ENCODE assay signal across 19 cellular contexts in the genomic region with DNA sequence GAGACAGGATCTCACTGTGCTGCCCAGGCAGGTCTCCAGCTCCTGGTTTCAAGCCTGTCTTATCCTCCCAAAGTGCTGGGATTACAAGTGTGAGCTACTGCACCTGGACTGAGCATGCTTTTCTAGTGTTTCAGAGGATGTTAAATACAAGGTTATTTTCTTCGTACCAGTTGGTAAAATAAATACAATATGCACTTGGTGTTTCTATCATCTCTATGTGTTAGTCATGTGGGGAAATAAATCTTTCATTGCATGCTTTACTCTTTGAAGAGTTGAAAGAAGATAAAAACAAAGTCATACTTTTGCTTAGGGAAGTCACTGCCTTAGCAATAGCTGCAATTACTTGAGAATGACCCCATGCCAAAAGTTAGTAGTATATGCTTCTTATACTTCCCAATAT.
DNase-seq lines count a peak whose midpoint lies in the region; ATAC-seq, FAIRE-seq and TF ChIP-seq lines count a peak whose summit lies in the region.
"Had no signal": no experiment of that assay in that cellular context is flagged by ENCODE, and none has a peak within 500 bp of the region (broad histone marks: within the 10 kb centered on the region; RNA-seq: fewer than 3 reads in every experiment).

No MANE protein-coding gene starts in this region.

- H3K27ac ChIP-seq in cardiac muscle cell (peak overlapping the region; percentile 34), mesenchymal stem cell (ENCODE audit: low read length, poor library complexity, severe bottlenecking) (no peak overlapping the region)
- H3K27ac ChIP-seq: 22Rv1; A549; BLaER1 treated with 17β-estradiol and CSF1 and Interleukin-3, amounts not matched to agents 10 nM and 100 nM; C4-2B had no signal

- H3K27me3 ChIP-seq in cardiac muscle cell (no peaks in the 10 kb centered on the region), mesenchymal stem cell (ENCODE audit: control insufficient read depth in 1 of 2, insufficient read depth in 1 of 2, low read length in 2 of 2) (no peaks in the 10 kb centered on the region)
- H3K27me3 ChIP-seq: BLaER1 treated with 17β-estradiol and CSF1 and Interleukin-3, amounts not matched to agents 10 nM and 100 nM had no signal

- no peak overlapping the region for H2BK12ac ChIP-seq in mesenchymal stem cell (ENCODE audit: low read length in 2 of 2)

- WGBS in mesenchymal stem cell = 60% methylated on average over 1 of the region's 1 CpG

- H4K8ac ChIP-seq in mesenchymal stem cell (ENCODE audit: low read length) = no peak overlapping the region

- H3K4me3 ChIP-seq in cardiac muscle cell (no peak overlapping the region), mesenchymal stem cell (ENCODE audit: insufficient read depth in 1 of 2, low read depth in 1 of 2, low read length in 2 of 2) (no peak overlapping the region)
- H3K4me3 ChIP-seq: A549; BLaER1 treated with 17β-estradiol and CSF1 and Interleukin-3, amounts not matched to agents 10 nM and 100 nM had no signal

- H2AK5ac ChIP-seq in mesenchymal stem cell (ENCODE audit: low read length, severe bottlenecking) = no peak overlapping the region

- H2BK5ac ChIP-seq in mesenchymal stem cell (ENCODE audit: low read depth, low read length, poor library complexity, severe bottlenecking) = no peak overlapping the region

- no peak overlapping the region for H3K18ac ChIP-seq in mesenchymal stem cell (ENCODE audit: low read depth in 1 of 2, low read length in 2 of 2)

- no peak overlapping the region for H4K91ac ChIP-seq in mesenchymal stem cell (ENCODE audit: low read length)

- intact Hi-C loops in Right ventricle myocardium superior (cut with DNase I) = no loop called here

- DNase-seq in cardiac muscle cell (ENCODE audit: low read depth in 1 of 2, low spot score in 1 of 2) (no peak), Right ventricle myocardium superior (no peak), mesenchymal stem cell (no peak), GM19239 (ENCODE audit: insufficient read length, low spot score) (no peak)
- DNase-seq: AML-193; Caco-2; Calu3; CD4-positive, alpha-beta T cell; CD8-positive, alpha-beta T cell; DMS79 treated with DMSO at 0.1 percent for 48 hours; GF-D8 had no signal

- H3K4me1 ChIP-seq in cardiac muscle cell (ENCODE audit: low read depth) = no peaks in the 10 kb centered on the region
- no peaks in the 10 kb centered on the region for H3K4me1 ChIP-seq in mesenchymal stem cell (ENCODE audit: control insufficient read depth, insufficient read depth, low read depth, low read length)
- H3K4me1 ChIP-seq: A549; BLaER1 treated with 17β-estradiol and CSF1 and Interleukin-3, amounts not matched to agents 10 nM and 100 nM; Caco-2 had no signal

- peak overlapping the region; percentile 14 for H2AFZ ChIP-seq in mesenchymal stem cell (ENCODE audit: low read depth, low read length)

- no peak for FAIRE-seq in GM19239 (lab: Jason Lieb, UNC)
- FAIRE-seq: A549, D721Med, G401.6, GM12891 had no signal

- no peaks in the 10 kb centered on the region for H3K36me3 ChIP-seq in cardiac muscle cell
- H3K36me3 ChIP-seq in mesenchymal stem cell (ENCODE audit: control insufficient read depth in 1 of 2, insufficient read depth in 2 of 2, low read depth in 1 of 2, low read length in 2 of 2) = no peaks in the 10 kb centered on the region
- H3K36me3 ChIP-seq: BLaER1 treated with 17β-estradiol and CSF1 and Interleukin-3, amounts not matched to agents 10 nM and 100 nM had no signal

- peak overlapping the region in 1 of 2 experiments; percentile 49 for H3K4ac ChIP-seq in mesenchymal stem cell (ENCODE audit: low read depth in 1 of 2, low read length in 2 of 2)

- no peak overlapping the region for H3K14ac ChIP-seq in mesenchymal stem cell (ENCODE audit: low read length in 2 of 2)

- no peak overlapping the region for H3K23ac ChIP-seq in mesenchymal stem cell (ENCODE audit: low read length in 2 of 2)

- H3K79me1 ChIP-seq in mesenchymal stem cell (replicated peaks; ENCODE audit: low read length, poor library complexity, severe bottlenecking) = no peaks in the 10 kb centered on the region

- TF ChIP-seq CTCF in cardiac muscle cell (IDR thresholded peaks at IDR 0.05; ENCODE audit: low read depth, low read length) = no peak

- H2BK15ac ChIP-seq in mesenchymal stem cell (ENCODE audit: low read depth, poor library complexity, severe bottlenecking) = no peak overlapping the region

- ATAC-seq in Right ventricle myocardium superior (ENCODE audit: poor library complexity) (no peak), HG02973 (IDR thresholded peaks at IDR 0.05; ENCODE audit: unreplicated experiment) (no peak)
- ATAC-seq: A549; CD8-positive, alpha-beta T cell had no signal

- no peak overlapping the region for H2BK120ac ChIP-seq in mesenchymal stem cell (ENCODE audit: low read depth, low read length)

- no peak overlapping the region for H3K4me2 ChIP-seq in mesenchymal stem cell (ENCODE audit: low read length, poor library complexity, severe bottlenecking)
- H3K4me2 ChIP-seq: A549; BLaER1 treated with 17β-estradiol and CSF1 and Interleukin-3, amounts not matched to agents 10 nM and 100 nM had no signal

- H3K9me3 ChIP-seq in cardiac muscle cell (ENCODE audit: low read depth) (no peaks in the 10 kb centered on the region), mesenchymal stem cell (ENCODE audit: control insufficient read depth, low read length) (no peaks in the 10 kb centered on the region)
- H3K9me3 ChIP-seq: A549, Caco-2 had no signal

- H3K9ac ChIP-seq in mesenchymal stem cell (ENCODE audit: low read length) = no peak overlapping the region
- H3K9ac ChIP-seq: BLaER1 treated with 17β-estradiol and CSF1 and Interleukin-3, amounts not matched to agents 10 nM and 100 nM had no signal
